Comparison of ENCODE assay signal across 20 cellular contexts in the genomic region with DNA sequence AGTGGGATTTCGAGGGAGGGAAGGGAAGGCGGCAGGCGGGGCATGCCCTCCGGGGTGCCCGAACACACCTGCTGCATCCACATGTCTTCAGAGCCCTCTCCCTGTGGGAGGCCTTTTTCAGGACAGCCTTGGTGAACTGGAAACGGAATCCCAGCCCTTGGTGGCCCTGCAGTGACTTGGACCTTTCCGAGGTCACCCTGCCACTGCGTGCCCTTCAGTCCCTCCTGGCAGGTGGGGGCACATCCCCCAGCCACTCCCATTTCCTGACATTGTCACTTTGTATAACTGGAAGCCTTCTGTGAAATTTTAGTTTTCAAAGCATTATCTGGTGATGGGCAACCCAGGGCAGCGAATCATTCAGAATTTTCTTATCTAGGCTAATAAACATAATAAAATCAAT.
"Had no signal": no experiment of that assay in that cellular context is flagged by ENCODE, and none has a peak within 500 bp of the region (broad histone marks: within the 10 kb centered on the region; RNA-seq: fewer than 3 reads in every experiment).

No MANE protein-coding gene starts in this region.

- H3K27ac Mint-ChIP-seq: activated CD4-positive, alpha-beta T cell treated with anti-CD3 and anti-CD28 coated beads, Interleukin-2, amount 10 ng/mL, durations not matched to agents 24 days and 14 days; dendritic cell treated with granulocyte-macrophage colony-stimulating factor and Interleukin-4, amounts not matched to agents 40 ng/mL and 50 ng/mL, for 4 days; immature natural killer cell; memory B cell; neural progenitor cell; T-cell had no signal

- H3K9me3 ChIP-seq: esophagus muscularis mucosa, heart right ventricle, sigmoid colon, thyroid gland had no signal

- H3K4me2 ChIP-seq: neural progenitor cell had no signal

- DNase-seq: activated CD4-positive, alpha-beta T cell treated with anti-CD3 and anti-CD28 coated beads, Interleukin-2, amount 10 ng/mL, durations not matched to agents 24 days and 14 days; activated CD4-positive, CD25-positive, alpha-beta regulatory T cell; activated CD8-positive, alpha-beta T cell treated with anti-CD3 and anti-CD28 coated beads for 36 hours; activated T-cell treated with anti-CD3 and anti-CD28 coated beads, Interleukin-2, amount 50 U/mL, for 4 hours; effector CD8-positive, alpha-beta T cell; heart right ventricle; immature natural killer cell; naive thymus-derived CD4-positive, alpha-beta T cell; sigmoid colon; stimulated activated naive CD4-positive, alpha-beta T cell treated with Interleukin-2 at 50 U/mL for 16 hours; T-cell; T-helper 9 cell; thyroid gland had no signal

- H2AFZ ChIP-seq: neural progenitor cell, parathyroid adenoma had no signal

- H3K36me3 Mint-ChIP-seq: activated naive CD4-positive, alpha-beta T cell treated with anti-CD3 and anti-CD28 coated beads, Interleukin-2, amount 50 U/mL, for 72 hours had no signal

- ATAC-seq: activated CD8-positive, alpha-beta T cell treated with anti-CD3 and anti-CD28 coated beads for 36 hours; activated naive CD4-positive, alpha-beta T cell treated with anti-CD3 and anti-CD28 coated beads, Interleukin-2, amount 50 U/mL, for 72 hours; activated T-cell treated with anti-CD3 and anti-CD28 coated beads, Interleukin-2, amount 50 U/mL, for 4 hours; naive thymus-derived CD4-positive, alpha-beta T cell; T-cell had no signal

- H3K4me1 ChIP-seq: sigmoid colon had no signal

- H3K9ac ChIP-seq: neural progenitor cell, parathyroid adenoma had no signal

- H3K27me3 ChIP-seq: cardiac muscle cell, esophagus muscularis mucosa, heart right ventricle, neural progenitor cell, sigmoid colon, thyroid gland had no signal

- H3K36me3 ChIP-seq: neural progenitor cell had no signal

- H3K27ac ChIP-seq: cardiac muscle cell, esophagus muscularis mucosa, heart right ventricle, neural progenitor cell, parathyroid adenoma, sigmoid colon, thyroid gland had no signal

- H3K4me1 Mint-ChIP-seq: activated CD4-positive, alpha-beta T cell treated with anti-CD3 and anti-CD28 coated beads, Interleukin-2, amount 10 ng/mL, durations not matched to agents 24 days and 14 days had no signal

- H3K4me3 Mint-ChIP-seq: activated CD4-positive, alpha-beta T cell treated with anti-CD3 and anti-CD28 coated beads, Interleukin-2, amount 10 ng/mL, durations not matched to agents 24 days and 14 days; activated CD8-positive, alpha-beta T cell treated with anti-CD3 and anti-CD28 coated beads for 36 hours; activated T-cell treated with anti-CD3 and anti-CD28 coated beads, Interleukin-2, amount 50 U/mL, for 4 hours; dendritic cell treated with granulocyte-macrophage colony-stimulating factor and Interleukin-4, amounts not matched to agents 40 ng/mL and 50 ng/mL, for 4 days; immature natural killer cell; memory B cell; naive thymus-derived CD4-positive, alpha-beta T cell; neural progenitor cell; T-cell had no signal

- H3K9me3 Mint-ChIP-seq: activated CD4-positive, alpha-beta T cell treated with anti-CD3 and anti-CD28 coated beads, Interleukin-2, amount 10 ng/mL, durations not matched to agents 24 days and 14 days; activated CD8-positive, alpha-beta T cell treated with anti-CD3 and anti-CD28 coated beads for 36 hours; activated naive CD4-positive, alpha-beta T cell treated with anti-CD3 and anti-CD28 coated beads, Interleukin-2, amount 50 U/mL, for 72 hours; activated T-cell treated with anti-CD3 and anti-CD28 coated beads, Interleukin-2, amount 50 U/mL, for 4 hours; dendritic cell treated with granulocyte-macrophage colony-stimulating factor and Interleukin-4, amounts not matched to agents 40 ng/mL and 50 ng/mL, for 4 days; immature natural killer cell; memory B cell; naive thymus-derived CD4-positive, alpha-beta T cell; neural progenitor cell; T-cell had no signal

- H3K4me3 ChIP-seq: cardiac muscle cell, esophagus muscularis mucosa, heart right ventricle, neural progenitor cell, sigmoid colon, thyroid gland had no signal

- H3K27me3 Mint-ChIP-seq: activated CD4-positive, alpha-beta T cell treated with anti-CD3 and anti-CD28 coated beads, Interleukin-2, amount 10 ng/mL, durations not matched to agents 24 days and 14 days; activated CD8-positive, alpha-beta T cell treated with anti-CD3 and anti-CD28 coated beads for 36 hours; dendritic cell treated with granulocyte-macrophage colony-stimulating factor and Interleukin-4, amounts not matched to agents 40 ng/mL and 50 ng/mL, for 4 days; memory B cell; naive thymus-derived CD4-positive, alpha-beta T cell; T-cell had no signal
